In the genomic region with DNA sequence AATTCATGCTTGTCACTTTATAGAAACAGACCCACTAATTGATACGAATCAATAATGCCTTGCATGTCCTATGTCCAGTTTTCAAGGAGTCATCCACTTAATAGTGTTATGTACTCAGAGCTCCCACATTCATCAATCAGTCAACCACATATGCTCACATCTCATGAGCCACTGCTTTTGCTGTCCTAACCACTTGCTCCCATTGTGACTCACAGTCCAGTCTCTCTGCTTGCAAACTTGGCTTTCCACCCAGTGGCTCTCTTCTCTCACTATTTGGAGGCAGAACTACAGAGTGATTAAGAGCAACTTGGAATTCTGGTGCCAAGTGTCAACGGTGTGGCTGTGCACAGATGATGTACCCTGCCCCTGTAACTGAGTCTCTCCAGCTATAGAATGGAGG, we compare ENCODE assay signal across 15 cellular contexts.
DNase-seq lines count a peak whose midpoint lies in the region; ATAC-seq and TF ChIP-seq lines count a peak whose summit lies in the region.
"Had no signal": no experiment of that assay in that cellular context is flagged by ENCODE, and none has a peak within 500 bp of the region (broad histone marks: within the 10 kb centered on the region; RNA-seq: fewer than 3 reads in every experiment).

No MANE protein-coding gene starts in this region.

- H3K79me1 ChIP-seq in neuronal stem cell (ENCODE audit: low read depth, low read length) = no peaks in the 10 kb centered on the region

- H2AK5ac ChIP-seq in neuronal stem cell (ENCODE audit: low read depth, low read length) = no peak overlapping the region

- H2BK5ac ChIP-seq in neuronal stem cell (ENCODE audit: low read length) = no peak overlapping the region

- no peak overlapping the region for H3K4ac ChIP-seq in neuronal stem cell (ENCODE audit: low read length)

- H4K8ac ChIP-seq in neuronal stem cell (ENCODE audit: low read depth, low read length) = no peak overlapping the region

- H3K9me3 ChIP-seq in RWPE2 (ENCODE audit: severe bottlenecking) (no peaks in the 10 kb centered on the region), esophagus muscularis mucosa (no peaks in the 10 kb centered on the region), neuronal stem cell (replicated peaks in 1 of 2; ENCODE audit: control insufficient read depth in 2 of 2, insufficient read depth in 1 of 2, low read depth in 1 of 2, low read length in 2 of 2) (no peaks in the 10 kb centered on the region)
- H3K9me3 ChIP-seq: pancreas, SJSA1, thoracic aorta had no signal

- no peak overlapping the region for H3K23ac ChIP-seq in neuronal stem cell (ENCODE audit: low read depth, low read length, poor library complexity)

- H4K91ac ChIP-seq in neuronal stem cell (ENCODE audit: low read depth, low read length, poor library complexity) = no peak overlapping the region

- no peak overlapping the region for H2AFZ ChIP-seq in neuronal stem cell (ENCODE audit: low read length)

- intact Hi-C loops in esophagus muscularis mucosa (cut with DNase I) = no loop called here

- H2BK120ac ChIP-seq in neuronal stem cell (ENCODE audit: low read depth, low read length) = no peak overlapping the region

- no peak overlapping the region for H3K4me2 ChIP-seq in neuronal stem cell (ENCODE audit: insufficient read depth, low read length, poor library complexity, severe bottlenecking)

- H3K4me3 ChIP-seq in RWPE2 (ENCODE audit: severe bottlenecking) (no peak overlapping the region), esophagus muscularis mucosa (no peak overlapping the region), neuronal stem cell (ENCODE audit: low read length in 2 of 2) (no peak overlapping the region)
- H3K4me3 ChIP-seq: pancreas, SJSA1, thoracic aorta had no signal

- TF ChIP-seq CTCF in RWPE2 (IDR thresholded peaks at IDR 0.05; ENCODE audit: poor library complexity, severe bottlenecking) = no peak
- no peak for TF ChIP-seq CTCF in esophagus muscularis mucosa (IDR thresholded peaks at IDR 0.05)

- H3K36me3 ChIP-seq in RWPE2 (ENCODE audit: low read depth) (no peaks in the 10 kb centered on the region), esophagus muscularis mucosa (no peaks in the 10 kb centered on the region), neuronal stem cell (replicated peaks in 1 of 2; ENCODE audit: control insufficient read depth in 2 of 2, insufficient read depth in 2 of 2, low read length in 2 of 2) (no peaks in the 10 kb centered on the region)
- H3K36me3 ChIP-seq: pancreas, SJSA1, thoracic aorta had no signal

- no peak for TF ChIP-seq POLR2A in esophagus muscularis mucosa (IDR thresholded peaks at IDR 0.05; ENCODE audit: low read depth)

- H3K9ac ChIP-seq in neuronal stem cell (ENCODE audit: low read depth, low read length, poor library complexity) = no peak overlapping the region

- ATAC-seq in RWPE2 (ENCODE audit: low read depth) (peak; percentile 65), GM19324 (IDR thresholded peaks at IDR 0.05; ENCODE audit: low FRiP score, unreplicated experiment) (no peak)
- ATAC-seq: left colon had no signal

- TF ChIP-seq EP300 in esophagus muscularis mucosa (IDR thresholded peaks at IDR 0.05) = no peak

- H3K27me3 ChIP-seq in RWPE2 (ENCODE audit: insufficient read depth, poor library complexity, severe bottlenecking) (no peaks in the 10 kb centered on the region), esophagus muscularis mucosa (no peaks in the 10 kb centered on the region), neuronal stem cell (ENCODE audit: control insufficient read depth in 3 of 3, insufficient read depth in 3 of 3, low read depth in 1 of 3, low read length in 3 of 3) (no peaks in the 10 kb centered on the region)
- H3K27me3 ChIP-seq: pancreas had no signal

- H3K27ac ChIP-seq in RWPE2 (ENCODE audit: poor library complexity, severe bottlenecking) (no peak overlapping the region), esophagus muscularis mucosa (replicated peaks in 1 of 4) (no peak overlapping the region), neuronal stem cell (replicated peaks; ENCODE audit: low read length) (no peak overlapping the region)
- H3K27ac ChIP-seq: pancreas, SJSA1, thoracic aorta had no signal

- no peak overlapping the region for H3K18ac ChIP-seq in neuronal stem cell (ENCODE audit: low read length)

- H3K4me1 ChIP-seq in RWPE2 (ENCODE audit: insufficient read depth, poor library complexity, severe bottlenecking) = peaks cover 7% of the 10 kb centered on the region
- peaks cover 0 to 16% (median 0%) of the 10 kb centered on the region in 4 donors for H3K4me1 ChIP-seq in esophagus muscularis mucosa
- peaks cover 1 to 5% of the 10 kb centered on the region in 2 donors for H3K4me1 ChIP-seq in neuronal stem cell (ENCODE audit: control insufficient read depth in 2 of 2, insufficient read depth in 1 of 2, low read depth in 1 of 2, low read length in 2 of 2)
- H3K4me1 ChIP-seq: SJSA1 had no signal

- peak; percentile 66 for DNase-seq in A172 (ENCODE audit: low spot score)
- DNase-seq in H4 (ENCODE audit: low spot score) = peak; percentile 83
- no peak for DNase-seq in RWPE2 (ENCODE audit: low spot score)
- peak; percentile 21 for DNase-seq in fibroblast of the conjunctiva (ENCODE audit: low read depth)
- no peak for DNase-seq in stimulated activated CD4-positive, alpha-beta T cell treated with anti-CD3 and anti-CD28 coated beads, Interleukin-15, amount 100 ng/mL, for 24 hours
- DNase-seq in esophagus muscularis mucosa (ENCODE audit: extremely low spot score) = no peak
- DNase-seq in neuronal stem cell (ENCODE audit: low spot score) = no peak
- DNase-seq: activated CD4-positive, alpha-beta T cell treated with anti-CD3 and anti-CD28 coated beads, Interleukin-2, amount 50 U/mL, for 1 hour; activated naive CD4-positive, alpha-beta T cell treated with Interleukin-2 at 50 U/mL for 16 hours; C1 segment of cervical spinal cord; left colon; pancreas had no signal

- H3K14ac ChIP-seq in neuronal stem cell (ENCODE audit: low read length) = no peak overlapping the region

- no peak overlapping the region for H2BK15ac ChIP-seq in neuronal stem cell (ENCODE audit: low read length)

- H2BK12ac ChIP-seq in neuronal stem cell (ENCODE audit: low read length) = no peak overlapping the region

- WGBS in esophagus muscularis mucosa = 92% methylated on average over 2 of the region's 2 CpGs
- no CpG with 5 or more reads among the region's 2 CpGs for WGBS in neuronal stem cell (ENCODE audit: extremely low coverage in 2 of 2, insufficient read length in 2 of 2, insufficient replicate concordance in 1 of 2), 2 donors

Comparison
In these comparisons a context has a peak if more than half of its experiments do, and no peak if none do; other contexts are left out.
1. DNase-seq: peak in A172 (single experiment), H4 (single experiment) and fibroblast of the conjunctiva (single experiment); none in RWPE2 (single experiment), stimulated activated CD4-positive, alpha-beta T cell treated with anti-CD3 and anti-CD28 coated beads, Interleukin-15, amount 100 ng/mL, for 24 hours (single experiment), esophagus muscularis mucosa (single experiment) and neuronal stem cell (single experiment).